13 cellular contexts compared by ENCODE assay signal in the genomic region with DNA sequence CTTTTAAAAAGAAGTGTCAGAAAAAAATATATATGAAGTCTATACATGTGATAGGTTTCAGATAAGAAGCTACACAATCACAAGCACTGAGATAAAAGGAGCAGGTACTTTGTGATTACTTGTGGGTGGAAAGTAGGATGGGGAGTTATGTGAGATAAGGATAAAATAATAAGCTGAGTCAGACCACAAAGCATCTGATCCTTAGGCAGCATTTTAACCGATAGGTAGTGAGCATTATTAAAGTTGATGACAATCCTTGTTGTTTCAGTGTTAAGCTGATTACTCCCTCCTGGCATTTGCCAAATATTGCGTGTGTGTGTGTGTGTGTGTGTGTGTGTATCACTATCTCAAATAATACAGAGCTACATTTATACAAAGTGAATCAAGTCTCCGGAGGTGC.
"Had no signal": no experiment of that assay in that cellular context is flagged by ENCODE, and none has a peak within 500 bp of the region (broad histone marks: within the 10 kb centered on the region; RNA-seq: fewer than 3 reads in every experiment).

No MANE protein-coding gene starts in this region.

- H3K36me3 ChIP-seq: gastroesophageal sphincter, heart right ventricle, left lung, tibial artery had no signal

- DNase-seq: activated CD4-positive, alpha-beta T cell treated with anti-CD3 and anti-CD28 coated beads, Interleukin-2, amount 50 U/mL, for 1 hour; activated CD8-positive, alpha-beta memory T cell treated with anti-CD3 and anti-CD28 coated beads for 24 hours; activated gamma-delta T cell treated with Interleukin-2 at 50 U/mL for 16 hours; heart right ventricle; islet precursor cell; left lung; mucosa of descending colon; naive thymus-derived CD4-positive, alpha-beta T cell; stimulated activated CD4-positive, alpha-beta T cell treated with anti-CD3 and anti-CD28 coated beads, Interleukin-2, amount 100 ng/mL, for 48 hours; stimulated activated naive B cell treated with anti-CD40 and anti-IgM and Interleukin-4, amounts not matched to agents 10 μg/mL and 1 μg/mL and 100 μg/mL, for 72 hours; tibial artery had no signal

- H3K9me3 ChIP-seq: gastroesophageal sphincter, left lung, mucosa of descending colon, tibial artery had no signal

- H3K4me3 ChIP-seq: gastroesophageal sphincter, heart right ventricle, left lung, mucosa of descending colon, tibial artery had no signal

- H3K4me1 ChIP-seq: left lung, parathyroid adenoma had no signal

- H3K27ac ChIP-seq: gastroesophageal sphincter, heart right ventricle, left lung, parathyroid adenoma, tibial artery had no signal
